In genomic region chr2:238636269-238637073, GRCh38 we compare ENCODE assay signal across 17 cellular contexts.
DNase-seq lines count a peak whose midpoint lies in the region; ATAC-seq and TF ChIP-seq lines count a peak whose summit lies in the region.
"Had no signal": no experiment of that assay in that cellular context is flagged by ENCODE, and none has a peak within 500 bp of the region (broad histone marks: within the 10 kb centered on the region; RNA-seq: fewer than 3 reads in every experiment).

No MANE protein-coding gene starts in this region.

- H3K27ac ChIP-seq in AG04450 (ENCODE audit: low read depth, low read length): peak overlapping the region; percentile 47
- H3K27ac ChIP-seq: C4-2B, left ventricle myocardium inferior, tibial artery had no signal

- no peaks in the 10 kb centered on the region for H3K36me3 Mint-ChIP-seq in mesothelial cell of epicardium

- no peak overlapping the region for H3K4me3 Mint-ChIP-seq in mesothelial cell of epicardium
- H3K4me3 Mint-ChIP-seq: effector memory CD8-positive, alpha-beta T cell had no signal

- in situ Hi-C loops in astrocyte of the spinal cord (cut with HindIII; ENCODE audit: low sequenced_read_pairs): no loop called here

- no peak for ATAC-seq in HG03354 (IDR thresholded peaks at IDR 0.05; ENCODE audit: poor library complexity, severe bottlenecking, unreplicated experiment)
- ATAC-seq: effector memory CD8-positive, alpha-beta T cell; HCT116 had no signal

- peaks cover 3% of the 10 kb centered on the region; the same call in 1 of the 2 replicates for H3K9me3 ChIP-seq in AG04450 (ENCODE audit: control insufficient read depth, insufficient read depth, low read length)
- H3K9me3 ChIP-seq: left ventricle myocardium inferior, tibial artery had no signal

- no peak overlapping the region for H3K4me3 ChIP-seq in AG04450 (ENCODE audit: low read depth, low read length)
- peak overlapping the region; percentile 1 for H3K4me3 ChIP-seq in HFF-Myc (replicated peaks; ENCODE audit: low read depth, low read length)
- no peak overlapping the region for H3K4me3 ChIP-seq in astrocyte of the spinal cord (ENCODE audit: low read depth, low read length)
- H3K4me3 ChIP-seq: left ventricle myocardium inferior, tibial artery had no signal

- no peaks in the 10 kb centered on the region for H3K9me3 Mint-ChIP-seq in mesothelial cell of epicardium
- H3K9me3 Mint-ChIP-seq: effector memory CD8-positive, alpha-beta T cell had no signal

- peaks cover 19% of the 10 kb centered on the region for H3K27me3 Mint-ChIP-seq in mesothelial cell of epicardium (ENCODE audit: low read depth)

- no peak for TF ChIP-seq CTCF in AG04450 (IDR thresholded peaks at IDR 0.05; ENCODE audit: low read depth, low read length)
- no peak for TF ChIP-seq CTCF in HFF-Myc (IDR thresholded peaks at IDR 0.05; ENCODE audit: low read depth, low read length, missing control alignments)
- no peak for TF ChIP-seq CTCF in astrocyte of the spinal cord (IDR thresholded peaks at IDR 0.05; ENCODE audit: low read depth, low read length)
- no peak for TF ChIP-seq CTCF in mesothelial cell of epicardium (IDR thresholded peaks at IDR 0.05; ENCODE audit: unreplicated experiment)

- CTCF ChIA-PET in AG04450 (lab: Charles Lee): interaction anchor here (0.6 kb wide), 1 partner anchor 280 kb away, joined by 5 read pairs; no protein-coding TSS in a partner anchor

- POLR2A ChIA-PET in AG04450 (lab: Yijun Ruan, JAX): no interaction called here

- peaks cover 17% of the 10 kb centered on the region for H3K4me1 Mint-ChIP-seq in mesothelial cell of epicardium

- DNase-seq in AG04450 (ENCODE audit: low read depth, low spot score) (peak; percentile 8), HFF-Myc (ENCODE audit: extremely low read depth, low read depth) (peak; percentile 83), astrocyte of the spinal cord (ENCODE audit: low read depth, low spot score) (peak; percentile 15), mesothelial cell of epicardium (ENCODE audit: low spot score in 2 of 2, unreplicated experiment in 2 of 2) (no peak), RPMI8226 (no peak), NCI-H524 (lab: John Stamatoyannopoulos, UW) (no peak), anterior cingulate cortex (lab: John Stamatoyannopoulos, UW) (no peak)
- DNase-seq: activated CD4-positive, alpha-beta T cell treated with anti-CD3 and anti-CD28 coated beads for 4 hours; effector memory CD8-positive, alpha-beta T cell; left ventricle myocardium inferior; MV-4-11; nucleus accumbens; stimulated activated CD4-positive, alpha-beta T cell treated with anti-CD3 and anti-CD28 coated beads, Interleukin-12 subunit alpha, Interleukin-12 subunit beta, amount 100 ng/mL, for 4 hours had no signal

- H3K27ac Mint-ChIP-seq in mesothelial cell of epicardium: peak overlapping the region; percentile 1
- H3K27ac Mint-ChIP-seq: effector memory CD8-positive, alpha-beta T cell had no signal

- H3K27me3 ChIP-seq in AG04450 (ENCODE audit: control insufficient read depth, insufficient read depth, low read length): peaks cover 20% of the 10 kb centered on the region

Comparison
In these comparisons a context has a peak if more than half of its experiments do, and no peak if none do; other contexts are left out.
1. DNase-seq: peak in AG04450 (single experiment), HFF-Myc (single experiment) and astrocyte of the spinal cord (single experiment); none in mesothelial cell of epicardium (0 of 2), RPMI8226 (single experiment), NCI-H524 (0 of 2) and anterior cingulate cortex (0 of 58).